In genomic region chr11:77198440-77198849, GRCh38 we compare ENCODE assay signal across 10 cellular contexts.
DNase-seq lines count a peak whose midpoint lies in the region; ATAC-seq, FAIRE-seq and TF ChIP-seq lines count a peak whose summit lies in the region.
"Had no signal": no experiment of that assay in that cellular context is flagged by ENCODE, and none has a peak within 500 bp of the region (broad histone marks: within the 10 kb centered on the region; RNA-seq: fewer than 3 reads in every experiment).

No MANE protein-coding gene starts in this region.

- no peak overlapping the region for H3K4me3 Mint-ChIP-seq in activated B cell treated with CpG ODN at 0.5 μM for 24 hours

- no peaks in the 10 kb centered on the region for H3K27me3 Mint-ChIP-seq in activated B cell treated with CpG ODN at 0.5 μM for 24 hours

- no peaks in the 10 kb centered on the region for H3K9me3 Mint-ChIP-seq in activated B cell treated with CpG ODN at 0.5 μM for 24 hours

- H3K36me3 Mint-ChIP-seq in activated B cell treated with CpG ODN at 0.5 μM for 24 hours (ENCODE audit: low read depth), result no peaks in the 10 kb centered on the region

- CTCF ChIA-PET in activated B cell treated with CpG ODN at 0.5 μM for 24 hours (lab: Charles Lee), result no interaction called here

- H3K4me1 ChIP-seq in liver (ENCODE audit: control insufficient read depth in 4 of 4, insufficient read depth in 4 of 4, low read length in 3 of 4), result no peaks in the 10 kb centered on the region

- intact Hi-C loops in activated B cell treated with CpG ODN at 0.5 μM for 24 hours (cut with micrococcal nuclease), result no loop called here

- no peak for TF ChIP-seq POLR2A in H54 (IDR thresholded peaks at IDR 0.05; ENCODE audit: low read depth, low read length)

- H3K36me3 ChIP-seq in liver (ENCODE audit: control insufficient read depth in 4 of 4, insufficient read depth in 3 of 4, low read depth in 1 of 4, low read length in 3 of 4), result peaks cover 0 to 47% (median 14%) of the 10 kb centered on the region in 4 donors

- TF ChIP-seq CTCF in activated B cell treated with CpG ODN at 0.5 μM for 24 hours (IDR thresholded peaks at IDR 0.05) (no peak), liver (IDR thresholded peaks at IDR 0.05; ENCODE audit: low read depth, low read length, missing input control) (peak; percentile 33)

- POLR2A ChIA-PET in activated B cell treated with CpG ODN at 0.5 μM for 24 hours (lab: Charles Lee), result no interaction called here

- FAIRE-seq in H54 (lab: Jason Lieb, UNC), result no peak

- no peaks in the 10 kb centered on the region for H3K27me3 ChIP-seq in liver (ENCODE audit: control insufficient read depth in 4 of 4, insufficient read depth in 4 of 4, low read length in 3 of 4)

- peak; percentile 20 for DNase-seq in COLO668 (lab: John Stamatoyannopoulos, UW; ENCODE audit: unreplicated experiment)
- DNase-seq in H54 (ENCODE audit: insufficient read length, low spot score), result peak; percentile 42
- DNase-seq in activated B cell treated with CpG ODN at 0.5 μM for 24 hours, result peak; percentile 13
- no peak for DNase-seq in KG1 (lab: John Stamatoyannopoulos, UW)

- H3K27ac ChIP-seq in liver (ENCODE audit: low read depth in 1 of 2, low read length in 2 of 2), result no peak overlapping the region
- H3K27ac ChIP-seq: epithelial cell of prostate, KMS-11 had no signal

- no peak overlapping the region for H3K27ac Mint-ChIP-seq in activated B cell treated with CpG ODN at 0.5 μM for 24 hours

- 87% methylated on average over 11 of the region's 11 CpGs for WGBS in liver

- no peaks in the 10 kb centered on the region for H3K9me3 ChIP-seq in liver (ENCODE audit: control insufficient read depth in 4 of 4, low read length in 3 of 4)

- no peak overlapping the region for H3K4me3 ChIP-seq in liver (ENCODE audit: low read depth in 1 of 3, low read length in 3 of 3)

- H3K4me1 Mint-ChIP-seq in activated B cell treated with CpG ODN at 0.5 μM for 24 hours, result no peaks in the 10 kb centered on the region

- no peak overlapping the region for H3K9ac ChIP-seq in liver (ENCODE audit: low read depth in 1 of 2, low read length in 2 of 2)
- H3K9ac ChIP-seq: KMS-11 had no signal

- peak in 1 of 2 donors; percentile 65 for TF ChIP-seq RAD21 in liver (IDR thresholded peaks at IDR 0.05)

- no peak for ATAC-seq in activated B cell treated with CpG ODN at 0.5 μM for 24 hours (ENCODE audit: low read depth)
- no peak for ATAC-seq in HG03457 (IDR thresholded peaks at IDR 0.05; ENCODE audit: unreplicated experiment)
- no peak for ATAC-seq in HG02970 (IDR thresholded peaks at IDR 0.05; ENCODE audit: low FRiP score, unreplicated experiment)
- no peak for ATAC-seq in HG03442 (IDR thresholded peaks at IDR 0.05; ENCODE audit: unreplicated experiment)

TF ChIP-seq in liver, 16 proteins besides CTCF, POLR2A, EP300 and RAD21:
- no peak for TF ChIP-seq EGR1 (IDR thresholded peaks at IDR 0.05; ENCODE audit: low read depth in 2 of 2)
- TF ChIP-seq, protein P1, sequence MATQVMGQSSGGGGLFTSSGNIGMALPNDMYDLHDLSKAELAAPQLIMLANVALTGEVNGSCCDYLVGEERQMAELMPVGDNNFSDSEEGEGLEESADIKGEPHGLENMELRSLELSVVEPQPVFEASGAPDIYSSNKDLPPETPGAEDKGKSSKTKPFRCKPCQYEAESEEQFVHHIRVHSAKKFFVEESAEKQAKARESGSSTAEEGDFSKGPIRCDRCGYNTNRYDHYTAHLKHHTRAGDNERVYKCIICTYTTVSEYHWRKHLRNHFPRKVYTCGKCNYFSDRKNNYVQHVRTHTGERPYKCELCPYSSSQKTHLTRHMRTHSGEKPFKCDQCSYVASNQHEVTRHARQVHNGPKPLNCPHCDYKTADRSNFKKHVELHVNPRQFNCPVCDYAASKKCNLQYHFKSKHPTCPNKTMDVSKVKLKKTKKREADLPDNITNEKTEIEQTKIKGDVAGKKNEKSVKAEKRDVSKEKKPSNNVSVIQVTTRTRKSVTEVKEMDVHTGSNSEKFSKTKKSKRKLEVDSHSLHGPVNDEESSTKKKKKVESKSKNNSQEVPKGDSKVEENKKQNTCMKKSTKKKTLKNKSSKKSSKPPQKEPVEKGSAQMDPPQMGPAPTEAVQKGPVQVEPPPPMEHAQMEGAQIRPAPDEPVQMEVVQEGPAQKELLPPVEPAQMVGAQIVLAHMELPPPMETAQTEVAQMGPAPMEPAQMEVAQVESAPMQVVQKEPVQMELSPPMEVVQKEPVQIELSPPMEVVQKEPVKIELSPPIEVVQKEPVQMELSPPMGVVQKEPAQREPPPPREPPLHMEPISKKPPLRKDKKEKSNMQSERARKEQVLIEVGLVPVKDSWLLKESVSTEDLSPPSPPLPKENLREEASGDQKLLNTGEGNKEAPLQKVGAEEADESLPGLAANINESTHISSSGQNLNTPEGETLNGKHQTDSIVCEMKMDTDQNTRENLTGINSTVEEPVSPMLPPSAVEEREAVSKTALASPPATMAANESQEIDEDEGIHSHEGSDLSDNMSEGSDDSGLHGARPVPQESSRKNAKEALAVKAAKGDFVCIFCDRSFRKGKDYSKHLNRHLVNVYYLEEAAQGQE (IDR thresholded peaks at IDR 0.05), result no peak
- TF ChIP-seq RXRA (IDR thresholded peaks at IDR 0.05), result no peak
- TF ChIP-seq TAF1 (conservative IDR thresholded peaks at IDR 0.05), result no peak
- TF ChIP-seq SP1 (IDR thresholded peaks at IDR 0.05), result no peak
- no peak for TF ChIP-seq GABPA (IDR thresholded peaks at IDR 0.05 in 1 of 2, conservative IDR thresholded peaks at IDR 0.05 in 1 of 2)
- no peak for TF ChIP-seq FOXA2 (IDR thresholded peaks at IDR 0.05)
- no peak for TF ChIP-seq HNF4G (IDR thresholded peaks at IDR 0.05)
- TF ChIP-seq, protein P2, sequence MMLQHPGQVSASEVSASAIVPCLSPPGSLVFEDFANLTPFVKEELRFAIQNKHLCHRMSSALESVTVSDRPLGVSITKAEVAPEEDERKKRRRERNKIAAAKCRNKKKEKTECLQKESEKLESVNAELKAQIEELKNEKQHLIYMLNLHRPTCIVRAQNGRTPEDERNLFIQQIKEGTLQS (IDR thresholded peaks at IDR 0.05), result no peak
- no peak for TF ChIP-seq MAX (IDR thresholded peaks at IDR 0.05)
